In the genomic region with DNA sequence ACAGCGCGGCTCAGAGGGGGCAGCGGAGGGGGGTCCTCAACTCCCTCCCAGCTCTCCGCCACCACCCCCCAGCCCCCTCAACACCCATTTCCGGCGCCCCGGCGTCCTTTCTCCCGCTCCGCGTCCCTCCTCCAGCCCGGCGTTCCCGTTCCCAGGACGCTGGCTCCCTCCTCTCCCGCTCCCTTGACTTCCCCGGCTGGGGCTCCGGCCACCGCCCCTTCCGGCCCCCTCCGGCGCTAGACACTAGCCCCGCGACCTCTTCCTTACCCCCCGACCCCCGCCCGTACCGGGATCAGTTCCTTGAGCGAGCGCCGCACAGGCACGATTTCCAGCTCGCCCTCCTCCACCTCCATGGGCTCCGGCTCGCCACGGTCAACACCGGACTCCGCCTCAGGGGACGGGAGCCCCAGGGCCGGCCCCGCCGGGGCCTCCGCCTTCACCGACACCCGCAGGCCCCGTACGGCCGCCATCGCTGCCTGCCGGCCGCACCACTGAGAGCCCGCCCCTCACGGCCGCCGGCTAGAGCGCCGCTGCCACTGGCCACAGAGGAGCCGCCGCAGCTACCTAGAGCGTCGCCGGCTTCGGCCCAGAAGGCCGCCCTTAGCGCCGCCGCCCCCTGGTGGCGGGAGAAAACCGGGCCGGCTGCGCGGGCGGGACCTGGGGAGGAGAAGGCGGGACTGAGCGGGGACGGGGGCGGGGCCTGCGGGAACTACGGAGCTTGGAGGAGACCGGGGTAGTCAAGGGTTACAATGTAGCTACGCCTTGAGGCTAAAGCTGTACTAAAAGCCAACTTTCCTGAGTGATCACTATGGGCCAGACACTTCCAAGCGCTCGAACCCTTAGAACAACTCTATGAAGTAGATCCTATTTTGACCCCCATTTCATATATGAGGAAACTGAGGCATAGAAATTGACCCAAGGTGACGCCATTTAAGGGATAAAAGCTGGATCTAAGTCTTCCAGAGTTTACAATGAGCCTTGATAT, we compare ENCODE assay signal across 8 cellular contexts. TPM values are rescaled to one million over a fixed set of nuclear protein-coding genes. Genes with fewer than 3 reads are reported as not detected.
A peak's percentile ranks its signal among the peaks of the same experiment; 100 is the strongest.
DNase-seq lines count a peak whose midpoint lies in the region; ATAC-seq, FAIRE-seq and TF ChIP-seq lines count a peak whose summit lies in the region.

A gene with protein sequence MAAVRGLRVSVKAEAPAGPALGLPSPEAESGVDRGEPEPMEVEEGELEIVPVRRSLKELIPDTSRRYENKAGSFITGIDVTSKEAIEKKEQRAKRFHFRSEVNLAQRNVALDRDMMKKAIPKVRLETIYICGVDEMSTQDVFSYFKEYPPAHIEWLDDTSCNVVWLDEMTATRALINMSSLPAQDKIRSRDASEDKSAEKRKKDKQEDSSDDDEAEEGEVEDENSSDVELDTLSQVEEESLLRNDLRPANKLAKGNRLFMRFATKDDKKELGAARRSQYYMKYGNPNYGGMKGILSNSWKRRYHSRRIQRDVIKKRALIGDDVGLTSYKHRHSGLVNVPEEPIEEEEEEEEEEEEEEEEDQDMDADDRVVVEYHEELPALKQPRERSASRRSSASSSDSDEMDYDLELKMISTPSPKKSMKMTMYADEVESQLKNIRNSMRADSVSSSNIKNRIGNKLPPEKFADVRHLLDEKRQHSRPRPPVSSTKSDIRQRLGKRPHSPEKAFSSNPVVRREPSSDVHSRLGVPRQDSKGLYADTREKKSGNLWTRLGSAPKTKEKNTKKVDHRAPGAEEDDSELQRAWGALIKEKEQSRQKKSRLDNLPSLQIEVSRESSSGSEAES (minus strand): TSS at position 493 of the 985 bp plus-strand sequence. CDS start 23 bp downstream, at position 470.

- peaks cover 29% of the 10 kb centered on the region for H3K79me2 ChIP-seq in K562 (ENCODE audit: control insufficient read depth, insufficient read depth, low read length)

- H2AFZ ChIP-seq in K562 (ENCODE audit: low read depth, low read length) = peak within 1 kb of the TSS; percentile 91

- BruUV-seq in K562 (replicated peaks; lab: Mats Ljungman, UMichigan) = no TSS peak

- H3K4me1 ChIP-seq in A549 = peaks cover 17% of the 10 kb centered on the region
- H3K4me1 ChIP-seq in K562 (replicated peaks in 1 of 2; ENCODE audit: control insufficient read depth in 2 of 2, insufficient read depth in 2 of 2, low read length in 2 of 2) = peaks cover 2 to 8% of the 10 kb centered on the region in 2 experiments; a peak in 4 of 5 replicates
- H3K4me1 ChIP-seq in gastrocnemius medialis = peaks cover 6 to 16% of the 10 kb centered on the region in 2 donors

- H3K36me3 ChIP-seq in K562 (ENCODE audit: control insufficient read depth, insufficient read depth, low read length) (peaks cover 35% of the 10 kb centered on the region), gastrocnemius medialis (peaks cover 0 to 20% of the 10 kb centered on the region in 2 donors)

- ATAC-seq in A549 = peak; percentile 92 to 98
- ATAC-seq in GM18519 (IDR thresholded peaks at IDR 0.05; ENCODE audit: low FRiP score, unreplicated experiment) = peak; percentile 90
- peak; percentile 96 for ATAC-seq in HG03045 (IDR thresholded peaks at IDR 0.05; ENCODE audit: unreplicated experiment)
- peak; percentile 97 for ATAC-seq in K562
- peak; percentile 95 for ATAC-seq in gastrocnemius medialis

- TF ChIP-seq RAD21 in A549 (conservative IDR thresholded peaks at IDR 0.05 in 1 of 2, IDR thresholded peaks at IDR 0.05 in 1 of 2) = peak; percentile 4 to 47; a peak in 3 of 5 replicates
- no peak for TF ChIP-seq RAD21 in K562 (CRISPR knock-in tag; conservative IDR thresholded peaks at IDR 0.05 in 1 of 2, IDR thresholded peaks at IDR 0.05 in 1 of 2)

- no peaks in the 10 kb centered on the region for H3K9me1 ChIP-seq in K562 (ENCODE audit: control insufficient read depth, insufficient read depth, low read length)

- no peaks in the 10 kb centered on the region for H4K20me1 ChIP-seq in K562 (replicated peaks; ENCODE audit: control insufficient read depth, insufficient read depth, low read length)

- no peak for FAIRE-seq in A549 (lab: Jason Lieb, UNC)
- FAIRE-seq in TTC549 (lab: Jason Lieb, UNC) = peak; percentile 37
- peak; percentile 79 for FAIRE-seq in K562 (lab: Jason Lieb, UNC)

- TF ChIP-seq POLR2A in A549 (IDR thresholded peaks at IDR 0.05; ENCODE audit: low read length) (peak; percentile 92), K562 (conservative IDR thresholded peaks at IDR 0.05) (peak; percentile 89), gastrocnemius medialis (IDR thresholded peaks at IDR 0.05) (peak; percentile 93 to 94)

- intact Hi-C loops in K562 (cut with micrococcal nuclease) = loop anchor here (10.0 kb wide), 3 partner anchors 59 to 229 kb away; no protein-coding TSS in a partner anchor
- intact Hi-C loops in gastrocnemius medialis (cut with DNase I; ENCODE audit: low total_unique reads) = loop anchor here (1.0 kb wide), 3 partner anchors 10 to 109 kb away; a partner anchor contains a TSS

- TF ChIP-seq CTCF in A549 (IDR thresholded peaks at IDR 0.05) (peak; percentile 95), K562 (IDR thresholded peaks at IDR 0.05 in 2 of 3, conservative IDR thresholded peaks at IDR 0.05 in 1 of 3; ENCODE audit: insufficient read depth in 2 of 3, low read depth in 1 of 3, low read length in 3 of 3) (peak; percentile 79 to 89 (median 86)), gastrocnemius medialis (IDR thresholded peaks at IDR 0.05 in 4 of 5, conservative IDR thresholded peaks at IDR 0.05 in 1 of 5) (peak; percentile 92 to 99 (median 96))

- CTCF ChIA-PET in A549 (lab: Yijun Ruan, JAX) = interaction anchor here (0.6 to 11.3 kb wide), 48 partner anchors 9 to 665 kb away, joined by 3 to 224 read pairs (median 4); a partner anchor contains a TSS
- CTCF ChIA-PET in K562 (lab: Yijun Ruan, JAX; ENCODE audit: low intra/inter-chr PET ratio) = interaction anchor here (0.7 kb wide), 2 partner anchors 58 to 62 kb away, joined by 3 to 4 read pairs; no protein-coding TSS in a partner anchor

- H3K9me3 ChIP-seq in A549 (no peaks in the 10 kb centered on the region), K562 (replicated peaks; ENCODE audit: control insufficient read depth, insufficient read depth, low read depth, low read length) (no peaks in the 10 kb centered on the region), gastrocnemius medialis (no peaks in the 10 kb centered on the region)

- peak within 1 kb of the TSS; percentile 93 for H3K4me3 ChIP-seq in A549
- H3K4me3 ChIP-seq in K562 = peak within 1 kb of the TSS; percentile 99
- H3K4me3 ChIP-seq in gastrocnemius medialis = peak within 1 kb of the TSS; percentile 74 to 100 (median 95)

- H3K27me3 ChIP-seq in K562 (ENCODE audit: control insufficient read depth in 2 of 2, insufficient read depth in 2 of 2, low read length in 2 of 2) = 0 out of 5 replicates have a peak, but pooled peaks cover 0 to 2% of the 10 kb centered on the region in 2 experiments
- H3K27me3 ChIP-seq in gastrocnemius medialis = no peaks in the 10 kb centered on the region

- peak within 1 kb of the TSS; percentile 97 for H3K4me2 ChIP-seq in A549
- H3K4me2 ChIP-seq in K562 (ENCODE audit: insufficient read depth, low read length) = peak within 1 kb of the TSS; percentile 90

- no peak; a peak in 1 of 5 replicates for TF ChIP-seq EP300 in A549 (IDR thresholded peaks at IDR 0.05)
- TF ChIP-seq EP300 in K562 (IDR thresholded peaks at IDR 0.05; ENCODE audit: low read length) = peak; percentile 51; the same call in 1 of the 2 replicates

- WGBS in A549 (ENCODE audit: missing lambda C conversion rate) = 3% methylated on average over 25 of the region's 84 CpGs
- WGBS in K562 (ENCODE audit: insufficient coverage, low coverage, missing lambda C conversion rate) = 3% methylated on average over 23 of the region's 84 CpGs

- in situ Hi-C loops in K562 (cut with MboI) = no loop called here
- in situ Hi-C loops in gastrocnemius medialis (cut with MboI; ENCODE audit: low sequenced_read_pairs in 4 of 4) = loop anchor here in 2 of 4 donors (10.0 kb wide), 1 partner anchor 111 kb away; no protein-coding TSS in a partner anchor

- peak within 1 kb of the TSS; percentile 85 to 96 for H3K9ac ChIP-seq in K562 (ENCODE audit: insufficient read depth in 1 of 2, low read depth in 2 of 2, low read length in 2 of 2)

- POLR2A ChIA-PET in A549 (lab: Yijun Ruan, JAX) = interaction anchor here (0.6 to 1.8 kb wide), 12 partner anchors 11 to 297 kb away, joined by 3 to 10 read pairs (median 4); a partner anchor contains a TSS
- POLR2A ChIA-PET in K562 (lab: Yijun Ruan, JAX) = interaction anchor here (0.6 to 0.9 kb wide), 2 partner anchors 9 to 139 kb away, joined by 3 read pairs; no protein-coding TSS in a partner anchor

- H3K27ac ChIP-seq in A549 (peak within 1 kb of the TSS; percentile 96 to 97), K562 (ENCODE audit: extremely low read depth, low read depth, low read length) (peak within 1 kb of the TSS; percentile 83), gastrocnemius medialis (peak within 1 kb of the TSS; percentile 90 to 97 (median 95))

- DNase-seq in A549 (ENCODE audit: low read depth in 1 of 2, low spot score in 1 of 2) (peak; percentile 97), NCI-H2107 (lab: John Stamatoyannopoulos, UW) (peak; percentile 76), K562 (ENCODE audit: extremely low read depth in 1 of 4, low spot score in 3 of 4) (peak; percentile 90 to 92 (median 92)), iPS DF 4.7 (ENCODE audit: extremely low read depth, low spot score) (peak; percentile 33), gastrocnemius medialis (peak; percentile 82 to 85)

RNA-seq across cellular contexts. Expression of the gene that starts here (rescaled TPM):
- 27.7 and 32.7 TPM in 2 replicates for polyA plus RNA-seq in A549 (2011; rRNA removed)
- 10.2 and 14.4 TPM in 2 replicates for polyA plus RNA-seq in A549 (2012; cell fraction: cytosol; rRNA removed)
- polyA plus RNA-seq in A549 (2012; cell fraction: nucleus; rRNA removed) = 10.1 and 19.4 TPM in 2 replicates
- 36.2 to 37.0 TPM (median 36.6 TPM) in 3 replicates for polyA plus RNA-seq in A549 (2017; fragmentation: RNase III; extraction: RNeasy Plus Mini Kit Qiagen cat#74134 plus additional on column Dnase treatment)
- 14.9 and 17.6 TPM in 2 replicates for polyA minus RNA-seq in A549 (2011; rRNA and poly(A)+ RNA removed)
- total RNA-seq in K562 (2011; cell fraction: chromatin; rRNA removed; ENCODE audit: low replicate concordance) = 47.1 and 120 TPM in 2 replicates
- 24.3 and 29.0 TPM in 2 replicates for total RNA-seq in K562 (2011; cell fraction: nucleolus; rRNA removed)
- total RNA-seq in K562 (2011; cell fraction: nucleoplasm; rRNA removed) = 71.9 and 106 TPM in 2 replicates
- total RNA-seq in K562 (2014; rRNA removed) = 11.9 and 13.0 TPM in 2 replicates
- 20.8 and 21.4 TPM in 2 replicates for total RNA-seq in K562 (2014; rRNA removed; fragmentation: Illumina TruSeq; extraction: Trizol)
- total RNA-seq in K562 (2015; rRNA removed; fragmentation: Illumina TruSeq; extraction: Trizol) = 15.0 and 17.9 TPM in 2 replicates
- 20.5 and 23.7 TPM in 2 replicates for total RNA-seq in K562 (2021)
- polyA plus RNA-seq in K562 (2011; rRNA removed) = 16.7 and 22.0 TPM in 2 replicates
- polyA plus RNA-seq in K562 (2011; cell fraction: cytosol; rRNA removed) = 4.4 and 8.3 TPM in 2 replicates
- 35.6 and 38.6 TPM in 2 replicates for polyA plus RNA-seq in K562 (2011; cell fraction: nucleus; rRNA removed)
- 15.5 and 16.0 TPM in 2 replicates for polyA plus RNA-seq in K562 (2012)
- polyA plus RNA-seq in K562 (2014; fragmentation: Illumina TruSeq; extraction: Trizol) = 16.6 and 23.0 TPM in 2 replicates
- 1 to 10 TPM; 3.1 to 5.8 TPM for polyA plus RNA-seq in K562 (2014; fragmentation: Nextera tagmentation; extraction: Ambion mirVana)
- polyA plus RNA-seq in K562 (2014; rRNA removed) = 25.5 and 26.9 TPM in 2 replicates
- 19.6 and 25.8 TPM in 2 replicates for polyA minus RNA-seq in K562 (2011; rRNA and poly(A)+ RNA removed)
- polyA minus RNA-seq in K562 (2011; cell fraction: cytosol; rRNA and poly(A)+ RNA removed) = 5.0 and 8.9 TPM in 2 replicates
- polyA minus RNA-seq in K562 (2011; cell fraction: nucleus; rRNA and poly(A)+ RNA removed) = 11.3 and 17.9 TPM in 2 replicates
- 10 to 100 TPM in 3 of 4 donors, 1 to 10 TPM in 1; 9.5 to 15.2 (median 14.5) TPM for total RNA-seq in gastrocnemius medialis

Comparison
In these comparisons a context has a peak if more than half of its experiments do, and no peak if none do; other contexts are left out.
1. Peak in every context shown above with its lines: DNase-seq, ATAC-seq, H3K4me3 ChIP-seq and H3K27ac ChIP-seq.
2. DNase-seq: peak in every context shown above with its lines; median percentile 97 in A549; 92 in K562; 84 in gastrocnemius medialis; 76 in NCI-H2107; 33 in iPS DF 4.7.